In genomic region chr13:112261924-112262323, GRCh38 we compare ENCODE assay signal across 17 cellular contexts.
DNase-seq lines count a peak whose midpoint lies in the region; ATAC-seq and TF ChIP-seq lines count a peak whose summit lies in the region.
"Had no signal": no experiment of that assay in that cellular context is flagged by ENCODE, and none has a peak within 500 bp of the region (broad histone marks: within the 10 kb centered on the region; RNA-seq: fewer than 3 reads in every experiment).

No MANE protein-coding gene starts in this region.

- ATAC-seq in lung (ENCODE audit: insufficient read depth, low FRiP score) (no peak), GM18861 (IDR thresholded peaks at IDR 0.05; ENCODE audit: unreplicated experiment) (no peak)

- H3K4me1 ChIP-seq in lung (ENCODE audit: control insufficient read depth in 2 of 2, insufficient read depth in 2 of 2, low read length in 2 of 2) = no peaks in the 10 kb centered on the region

- H3K27ac ChIP-seq in lung (ENCODE audit: low read depth in 1 of 2, low read length in 1 of 2) = no peak overlapping the region
- H3K27ac ChIP-seq: GM23248 had no signal

- no peaks in the 10 kb centered on the region for H3K27me3 Mint-ChIP-seq in osteocyte (ENCODE audit: unreplicated experiment)

- H3K4me3 Mint-ChIP-seq in osteocyte (ENCODE audit: unreplicated experiment) = no peak overlapping the region
- H3K4me3 Mint-ChIP-seq: CD4-positive, alpha-beta memory T cell had no signal

- no peak overlapping the region for H3K27ac Mint-ChIP-seq in osteocyte (ENCODE audit: unreplicated experiment)
- H3K27ac Mint-ChIP-seq: CD4-positive, alpha-beta memory T cell had no signal

- peaks cover 0 to 10% of the 10 kb centered on the region in 2 donors for H3K9me3 ChIP-seq in lung (ENCODE audit: control insufficient read depth in 2 of 2, insufficient read depth in 1 of 2, low read length in 1 of 2)

- H3K4me1 Mint-ChIP-seq in osteocyte (ENCODE audit: unreplicated experiment) = no peaks in the 10 kb centered on the region
- H3K4me1 Mint-ChIP-seq: CD4-positive, alpha-beta memory T cell had no signal

- peaks cover 20% of the 10 kb centered on the region for H3K9me3 Mint-ChIP-seq in osteocyte (ENCODE audit: unreplicated experiment)
- H3K9me3 Mint-ChIP-seq: CD4-positive, alpha-beta memory T cell had no signal

- no peak overlapping the region for H3K4me3 ChIP-seq in lung
- H3K4me3 ChIP-seq: GM23248 had no signal

- DNase-seq in GM03348 (ENCODE audit: low spot score) = peak; percentile 1
- DNase-seq in ecto neural progenitor cell (ENCODE audit: low spot score) = peak; percentile 20
- peak; percentile 22 for DNase-seq in lung (ENCODE audit: low spot score)
- DNase-seq in osteocyte (ENCODE audit: extremely low spot score, unreplicated experiment) = peak; percentile 49
- DNase-seq in NCI-H345 (lab: John Stamatoyannopoulos, UW) = no peak
- DNase-seq in islet precursor cell = no peak
- DNase-seq: C1 segment of cervical spinal cord; Calu3; CD4-positive, alpha-beta memory T cell; COR-L47; DMS53; DMS79 treated with DMSO at 0.1 percent for 48 hours; GF-D8; GM23248; H7; HCEC 1CT had no signal

- H3K36me3 Mint-ChIP-seq in osteocyte (ENCODE audit: unreplicated experiment) = no peaks in the 10 kb centered on the region
- H3K36me3 Mint-ChIP-seq: CD4-positive, alpha-beta memory T cell had no signal

- no peaks in the 10 kb centered on the region for H3K27me3 ChIP-seq in lung (ENCODE audit: control insufficient read depth, insufficient read depth)

- 84 to 89% methylated on average over 8 of the region's 8 CpGs for WGBS in lung, 2 donors

- no peak for TF ChIP-seq CTCF in lung (IDR thresholded peaks at IDR 0.05; ENCODE audit: control extremely low read depth, extremely low read depth)
- TF ChIP-seq CTCF in osteocyte (IDR thresholded peaks at IDR 0.05) = no peak

- H3K36me3 ChIP-seq in lung (ENCODE audit: control insufficient read depth in 2 of 2, insufficient read depth in 2 of 2, low read length in 2 of 2) = no peaks in the 10 kb centered on the region

Comparison
In these comparisons a context has a peak if more than half of its experiments do, and no peak if none do; other contexts are left out.
1. DNase-seq: peak in GM03348 (single experiment), ecto neural progenitor cell (single experiment), lung (single experiment) and osteocyte (single experiment); none in NCI-H345 (single experiment) and islet precursor cell (single experiment).